In genomic region chr3:72665701-72666443, GRCh38 we compare ENCODE assay signal across 8 cellular contexts.
A peak's percentile ranks its signal among the peaks of the same experiment; 100 is the strongest.
DNase-seq lines count a peak whose midpoint lies in the region; ATAC-seq, FAIRE-seq and TF ChIP-seq lines count a peak whose summit lies in the region.

No MANE protein-coding gene starts in this region.

- no peaks in the 10 kb centered on the region for H3K36me3 Mint-ChIP-seq in mesothelial cell of epicardium

- WGBS in testis, 2 donors, result 82 to 88% methylated on average over 13 of the region's 13 CpGs

- H3K4me3 ChIP-seq in WI38 (ENCODE audit: low read depth, low read length) (no peak overlapping the region), bronchial epithelial cell (ENCODE audit: low read depth, low read length) (no peak overlapping the region), testis (no peak overlapping the region)

- H3K27ac ChIP-seq in testis, result no peak overlapping the region

- peak; percentile 31 for TF ChIP-seq CTCF in WI38 (IDR thresholded peaks at IDR 0.05; ENCODE audit: low read depth, low read length)
- peak; percentile 46 for TF ChIP-seq CTCF in bronchial epithelial cell (IDR thresholded peaks at IDR 0.05; ENCODE audit: insufficient read depth, low read length, severe bottlenecking)
- peak; percentile 60 for TF ChIP-seq CTCF in mesothelial cell of epicardium (IDR thresholded peaks at IDR 0.05; ENCODE audit: unreplicated experiment)
- peak; percentile 21 to 53 (median 42) for TF ChIP-seq CTCF in testis (IDR thresholded peaks at IDR 0.05)

- ATAC-seq in GM19023 (IDR thresholded peaks at IDR 0.05; ENCODE audit: unreplicated experiment), result no peak

- DNase-seq in AML-193 (lab: John Stamatoyannopoulos, UW) (peak; percentile 32 to 45), HEK293T (ENCODE audit: extremely low spot score) (peak; percentile 52), bronchial epithelial cell (ENCODE audit: low read depth) (peak; percentile 25), mesothelial cell of epicardium (ENCODE audit: low spot score in 2 of 2, unreplicated experiment in 2 of 2) (no peak), testis (peak; percentile 51), DMS153 treated with DMSO at 0.1 percent for 48 hours (lab: John Stamatoyannopoulos, UW; ENCODE audit: unreplicated experiment) (no peak)

- FAIRE-seq in bronchial epithelial cell (lab: Jason Lieb, UNC), result no peak

- no peaks in the 10 kb centered on the region for H3K9me3 Mint-ChIP-seq in mesothelial cell of epicardium

- no peaks in the 10 kb centered on the region for H3K36me3 ChIP-seq in bronchial epithelial cell (ENCODE audit: control insufficient read depth, insufficient read depth, low read length)
- no peaks in the 10 kb centered on the region for H3K36me3 ChIP-seq in testis (ENCODE audit: low read depth, missing control alignments)

- POLR2A ChIA-PET in HEK293T (lab: Yijun Ruan, JAX), result no interaction called here

- H3K4me1 Mint-ChIP-seq in mesothelial cell of epicardium, result peaks cover 16% of the 10 kb centered on the region

- intact Hi-C loops in testis (cut with DNase I; ENCODE audit: low total_unique reads), result no loop called here

- CTCF ChIA-PET in HEK293T (lab: Yijun Ruan, JAX), result interaction anchor here (0.6 to 2.9 kb wide), 17 partner anchors 8 to 644 kb away, joined by 3 to 17 read pairs (median 4); no protein-coding TSS in a partner anchor

- H3K27ac Mint-ChIP-seq in mesothelial cell of epicardium, result no peak overlapping the region

- H3K9me3 ChIP-seq in testis, result no peaks in the 10 kb centered on the region

- peaks cover 3% of the 10 kb centered on the region for H3K27me3 Mint-ChIP-seq in mesothelial cell of epicardium (ENCODE audit: low read depth)

- TF ChIP-seq POLR2A in testis (IDR thresholded peaks at IDR 0.05), result no peak

- H3K27me3 ChIP-seq in bronchial epithelial cell (ENCODE audit: control insufficient read depth, insufficient read depth, low read length) (peaks cover 1% of the 10 kb centered on the region), testis (no peaks in the 10 kb centered on the region)

- H3K4me1 ChIP-seq in testis, result no peaks in the 10 kb centered on the region

- H3K4me3 Mint-ChIP-seq in mesothelial cell of epicardium, result no peak overlapping the region

TF ChIP-seq in HEK293T, 16 proteins besides CTCF, POLR2A, EP300 and RAD21:
- TF ChIP-seq FOXM1 (IDR thresholded peaks at IDR 0.05; ENCODE audit: borderline replicate concordance), result no peak
- TF ChIP-seq TARDBP (IDR thresholded peaks at IDR 0.05), result no peak
- TF ChIP-seq SUZ12 (IDR thresholded peaks at IDR 0.05), result no peak
- TF ChIP-seq ELF4 (IDR thresholded peaks at IDR 0.05), result no peak
- TF ChIP-seq ZNF384 (IDR thresholded peaks at IDR 0.05), result no peak
- no peak for TF ChIP-seq LEF1 (IDR thresholded peaks at IDR 0.05; ENCODE audit: borderline replicate concordance)
- no peak for TF ChIP-seq SP1 (IDR thresholded peaks at IDR 0.05)
- no peak for TF ChIP-seq NFRKB (IDR thresholded peaks at IDR 0.05)
- no peak for TF ChIP-seq BHLHE40 (IDR thresholded peaks at IDR 0.05; ENCODE audit: borderline replicate concordance)
- no peak for TF ChIP-seq ARNT (IDR thresholded peaks at IDR 0.05)

Comparison
In these comparisons a context has a peak if more than half of its experiments do, and no peak if none do; other contexts are left out.
1. DNase-seq: peak in AML-193 (2 of 2), HEK293T (single experiment), bronchial epithelial cell (single experiment) and testis (single experiment); none in mesothelial cell of epicardium (0 of 2) and DMS153 treated with DMSO at 0.1 percent for 48 hours (single experiment).
2. Peak in every context shown above with its lines, with median percentiles within 50 percentile points of each other: CTCF ChIP-seq.